Comparison of ENCODE assay signal across 1 cellular context in genomic region chr11:62881579-62882427, GRCh38.
TF ChIP-seq lines count a peak whose summit lies in the region.

No MANE protein-coding gene starts in this region.

TF ChIP-seq in H1, 55 proteins besides CTCF, POLR2A, EP300 and RAD21:
- no peak for TF ChIP-seq HDAC6 (IDR thresholded peaks at IDR 0.05; ENCODE audit: low read depth, low read length)
- no peak for TF ChIP-seq RNF2 (IDR thresholded peaks at IDR 0.05; ENCODE audit: borderline replicate concordance, low read depth, low read length, missing control alignments, poor library complexity, severe bottlenecking)
- TF ChIP-seq SP2 (IDR thresholded peaks at IDR 0.05; ENCODE audit: low read length) = no peak
- no peak for TF ChIP-seq SAP30 (IDR thresholded peaks at IDR 0.05; ENCODE audit: insufficient read depth, insufficient replicate concordance, low read length)
- TF ChIP-seq KDM1A (IDR thresholded peaks at IDR 0.05; ENCODE audit: borderline replicate concordance, low read length) = no peak
- no peak for TF ChIP-seq NRF1 (IDR thresholded peaks at IDR 0.05; ENCODE audit: low read depth, low read length)
- TF ChIP-seq CHD1 (IDR thresholded peaks at IDR 0.05; ENCODE audit: low read depth, low read length) = no peak
- TF ChIP-seq GTF2F1 (IDR thresholded peaks at IDR 0.05; ENCODE audit: borderline replicate concordance, low read depth, low read length) = no peak
- TF ChIP-seq HDAC2 (IDR thresholded peaks at IDR 0.05; ENCODE audit: borderline replicate concordance in 1 of 2, low read depth in 2 of 2, low read length in 2 of 2) = 0 out of 4 replicates have a peak, but pooled peaks of 1 of the 2 experiments have one; percentile 46
- no peak for TF ChIP-seq POU5F1 (IDR thresholded peaks at IDR 0.05; ENCODE audit: low read depth, low read length)
- no peak; the same call in 1 of the 2 replicates for TF ChIP-seq TAF1 (IDR thresholded peaks at IDR 0.05; ENCODE audit: low read depth, low read length)
- no peak for TF ChIP-seq E2F6 (IDR thresholded peaks at IDR 0.05)
- no peak for TF ChIP-seq ASH2L (IDR thresholded peaks at IDR 0.05; ENCODE audit: low read length)
- TF ChIP-seq RBBP5 (IDR thresholded peaks at IDR 0.05; ENCODE audit: borderline replicate concordance, low read depth, low read length) = no peak
- no peak for TF ChIP-seq CBX5 (IDR thresholded peaks at IDR 0.05; ENCODE audit: low read depth, low read length)
- TF ChIP-seq SUZ12 (IDR thresholded peaks at IDR 0.05; ENCODE audit: low read length) = no peak
- no peak for TF ChIP-seq TEAD4 (IDR thresholded peaks at IDR 0.05; ENCODE audit: low read depth, low read length)
- 0 out of 2 replicates have a peak, but pooled peaks have one; percentile 38 for TF ChIP-seq USF2 (IDR thresholded peaks at IDR 0.05; ENCODE audit: low read length)
- TF ChIP-seq CEBPB (IDR thresholded peaks at IDR 0.05; ENCODE audit: low read depth, low read length) = peak; percentile 98
- TF ChIP-seq CHD2 (IDR thresholded peaks at IDR 0.05; ENCODE audit: low read length) = no peak
- no peak for TF ChIP-seq SIX5 (IDR thresholded peaks at IDR 0.05; ENCODE audit: low read depth, low read length)
- TF ChIP-seq CBX8 (IDR thresholded peaks at IDR 0.05; ENCODE audit: borderline replicate concordance, low read depth, low read length) = no peak
- TF ChIP-seq BACH1 (IDR thresholded peaks at IDR 0.05; ENCODE audit: low read length) = no peak
- TF ChIP-seq JUN (IDR thresholded peaks at IDR 0.05; ENCODE audit: low read depth, low read length) = peak; percentile 80
- no peak for TF ChIP-seq CTBP2 (IDR thresholded peaks at IDR 0.05; ENCODE audit: borderline replicate concordance, insufficient read depth, insufficient read length, low read length)
- no peak for TF ChIP-seq RFX5 (IDR thresholded peaks at IDR 0.05; ENCODE audit: borderline replicate concordance, low read depth, low read length)
- TF ChIP-seq TAF7 (optimal IDR thresholded peaks at IDR 0.05; ENCODE audit: borderline replicate concordance, low read depth, low read length) = peak; percentile 83
- TF ChIP-seq SP1 (IDR thresholded peaks at IDR 0.05; ENCODE audit: low read depth, low read length) = no peak; the same call in none of the 2 replicates
- peak; percentile 93 for TF ChIP-seq JUND (IDR thresholded peaks at IDR 0.05; ENCODE audit: low read length)
- TF ChIP-seq BCL11A (IDR thresholded peaks at IDR 0.05; ENCODE audit: low read depth in 2 of 2, low read length in 2 of 2) = no peak
- TF ChIP-seq FOSL1 (IDR thresholded peaks at IDR 0.05; ENCODE audit: insufficient read depth, low read depth, low read length) = no peak
- no peak for TF ChIP-seq YY1 (IDR thresholded peaks at IDR 0.05; ENCODE audit: low read depth, low read length)
- TF ChIP-seq EZH2 (IDR thresholded peaks at IDR 0.05; ENCODE audit: low read depth, low read length, severe bottlenecking) = no peak
- no peak for TF ChIP-seq KDM4A (IDR thresholded peaks at IDR 0.05; ENCODE audit: low read depth, low read length, severe bottlenecking)
- no peak for TF ChIP-seq RXRA (IDR thresholded peaks at IDR 0.05; ENCODE audit: insufficient read depth, low read depth, low read length)
- no peak for TF ChIP-seq SIRT6 (IDR thresholded peaks at IDR 0.05; ENCODE audit: low read length)
- no peak for TF ChIP-seq POLR2AphosphoS5 (IDR thresholded peaks at IDR 0.05; ENCODE audit: low read depth, low read length)
- TF ChIP-seq ATF2 (IDR thresholded peaks at IDR 0.05; ENCODE audit: low read length) = no peak
- peak; percentile 13; the same call in 1 of the 2 replicates for TF ChIP-seq TBP (IDR thresholded peaks at IDR 0.05; ENCODE audit: low read depth, low read length)
- TF ChIP-seq MAFK (IDR thresholded peaks at IDR 0.05; ENCODE audit: low read depth, low read length) = peak; percentile 70; the same call in 1 of the 2 replicates
- TF ChIP-seq SRF (IDR thresholded peaks at IDR 0.05; ENCODE audit: low read depth, low read length) = no peak
- no peak for TF ChIP-seq TCF12 (IDR thresholded peaks at IDR 0.05; ENCODE audit: low read depth, low read length)
- TF ChIP-seq EGR1 (IDR thresholded peaks at IDR 0.05; ENCODE audit: borderline replicate concordance, low read depth, low read length) = no peak
- TF ChIP-seq KDM5A (IDR thresholded peaks at IDR 0.05; ENCODE audit: low read length) = no peak
- no peak for TF ChIP-seq BRCA1 (IDR thresholded peaks at IDR 0.05; ENCODE audit: low read depth, low read length)
- TF ChIP-seq ATF3 (IDR thresholded peaks at IDR 0.05; ENCODE audit: insufficient read depth, low read depth, low read length) = 0 out of 2 replicates have a peak, but pooled peaks have one; percentile 42
- no peak for TF ChIP-seq CREB1 (IDR thresholded peaks at IDR 0.05)
- no peak for TF ChIP-seq CHD7 (IDR thresholded peaks at IDR 0.05; ENCODE audit: insufficient replicate concordance, low read length)
- TF ChIP-seq NANOG (IDR thresholded peaks at IDR 0.05; ENCODE audit: insufficient read depth, low read depth, low read length, poor library complexity, severe bottlenecking) = no peak
- TF ChIP-seq SP4 (IDR thresholded peaks at IDR 0.05; ENCODE audit: low read length) = no peak
- no peak for TF ChIP-seq GABPA (IDR thresholded peaks at IDR 0.05; ENCODE audit: borderline replicate concordance, insufficient read depth, low read length)
- no peak for TF ChIP-seq ZNF274 (IDR thresholded peaks at IDR 0.05; ENCODE audit: borderline replicate concordance, extremely low read depth, low read length)
- TF ChIP-seq SIN3A (conservative IDR thresholded peaks at IDR 0.05 in 1 of 2, IDR thresholded peaks at IDR 0.05 in 1 of 2; ENCODE audit: low read depth in 1 of 2, low read length in 2 of 2) = peak in 1 of 2 experiments; percentile 31; a peak in 1 of 4 replicates
- TF ChIP-seq PHF8 (conservative IDR thresholded peaks at IDR 0.05; ENCODE audit: low read depth, low read length) = no peak
